ENCODE assay signal across 10 cellular contexts in genomic region chr2:200575957-200576356, GRCh38. TPM values are rescaled to one million over a fixed set of nuclear protein-coding genes. Genes with fewer than 3 reads are reported as not detected.
DNase-seq lines count a peak whose midpoint lies in the region; ATAC-seq and TF ChIP-seq lines count a peak whose summit lies in the region.
"Had no signal": no experiment of that assay in that cellular context is flagged by ENCODE, and none has a peak within 500 bp of the region (broad histone marks: within the 10 kb centered on the region; RNA-seq: fewer than 3 reads in every experiment).

No MANE protein-coding gene starts in this region.

- no peaks in the 10 kb centered on the region for H3K36me3 ChIP-seq in CD4-positive, CD25-positive, alpha-beta regulatory T cell (ENCODE audit: control insufficient read depth, insufficient read depth, low read length)
- H3K36me3 ChIP-seq in right lobe of liver = no peaks in the 10 kb centered on the region

- no peaks in the 10 kb centered on the region for H3K9me3 ChIP-seq in CD4-positive, CD25-positive, alpha-beta regulatory T cell (ENCODE audit: control insufficient read depth in 2 of 2, low read length in 2 of 2)
- no peaks in the 10 kb centered on the region for H3K9me3 ChIP-seq in right lobe of liver
- H3K9me3 ChIP-seq: mucosa of descending colon had no signal

- DNase-seq in CD4-positive, CD25-positive, alpha-beta regulatory T cell = peak in 2 of 3 donors; percentile 34 to 49
- DNase-seq in HFFc6 (peak; percentile 25), right lobe of liver (no peak), DMS79 (lab: John Stamatoyannopoulos, UW) (no peak), activated gamma-delta T cell (lab: John Stamatoyannopoulos, UW) (no peak)
- no peak for DNase-seq in activated T-helper 1 cell treated with anti-CD3 and anti-CD28 coated beads, Interleukin-12 subunit alpha, Interleukin-12 subunit beta, Interleukin-2, Interleukin-4 antibody, amounts not matched to agents 30 ng/mL and 10 ng/mL and 1 ng/mL, durations not matched to agents 14 hours and 24 hours and 36 hours (ENCODE audit: low spot score)
- DNase-seq: caudate nucleus, mucosa of descending colon had no signal

- peak overlapping the region in 2 of 3 donors; percentile 39 to 53 for H3K27ac Mint-ChIP-seq in CD4-positive, CD25-positive, alpha-beta regulatory T cell
- H3K27ac Mint-ChIP-seq in HFFc6 = no peak overlapping the region
- H3K27ac Mint-ChIP-seq in activated T-helper 1 cell treated with anti-CD3 and anti-CD28 coated beads, Interleukin-12 subunit alpha, Interleukin-12 subunit beta, Interleukin-2, Interleukin-4 antibody, amounts not matched to agents 30 ng/mL and 10 ng/mL and 1 ng/mL, durations not matched to agents 14 hours and 24 hours and 36 hours = peak overlapping the region; percentile 13

- intact Hi-C loops in activated T-helper 1 cell treated with anti-CD3 and anti-CD28 coated beads, Interleukin-12 subunit alpha, Interleukin-12 subunit beta, Interleukin-2, Interleukin-4 antibody, amounts not matched to agents 30 ng/mL and 10 ng/mL and 1 ng/mL, durations not matched to agents 14 hours and 24 hours and 36 hours (cut with micrococcal nuclease) = loop anchor here (1.0 to 5.0 kb wide), 5 partner anchors 49 to 601 kb away; partner anchors contain the start of genes CLK1 and SGO2
- intact Hi-C loops in right lobe of liver (cut with DNase I) = loop anchor here in 1 of 2 donors (10.0 kb wide), 1 partner anchor 119 kb away; no protein-coding TSS in a partner anchor

- H3K9me3 Mint-ChIP-seq in CD4-positive, CD25-positive, alpha-beta regulatory T cell = no peaks in the 10 kb centered on the region
- H3K9me3 Mint-ChIP-seq in HFFc6 = no peaks in the 10 kb centered on the region
- no peaks in the 10 kb centered on the region for H3K9me3 Mint-ChIP-seq in activated T-helper 1 cell treated with anti-CD3 and anti-CD28 coated beads, Interleukin-12 subunit alpha, Interleukin-12 subunit beta, Interleukin-2, Interleukin-4 antibody, amounts not matched to agents 30 ng/mL and 10 ng/mL and 1 ng/mL, durations not matched to agents 14 hours and 24 hours and 36 hours

- H3K27me3 Mint-ChIP-seq in CD4-positive, CD25-positive, alpha-beta regulatory T cell = no peaks in the 10 kb centered on the region
- H3K27me3 Mint-ChIP-seq in HFFc6 (ENCODE audit: insufficient read depth) = no peaks in the 10 kb centered on the region
- H3K27me3 Mint-ChIP-seq in activated T-helper 1 cell treated with anti-CD3 and anti-CD28 coated beads, Interleukin-12 subunit alpha, Interleukin-12 subunit beta, Interleukin-2, Interleukin-4 antibody, amounts not matched to agents 30 ng/mL and 10 ng/mL and 1 ng/mL, durations not matched to agents 14 hours and 24 hours and 36 hours (ENCODE audit: insufficient read depth) = no peaks in the 10 kb centered on the region

- 57% methylated on average over 2 of the region's 2 CpGs for WGBS in right lobe of liver (ENCODE audit: insufficient coverage, low coverage, low lambda C conversion rate, missing lambda C conversion rate)

- TF ChIP-seq POLR2A in right lobe of liver (IDR thresholded peaks at IDR 0.05) = no peak

- H3K36me3 Mint-ChIP-seq in CD4-positive, CD25-positive, alpha-beta regulatory T cell = peaks cover 7% of the 10 kb centered on the region
- peaks cover 9% of the 10 kb centered on the region; the same call in 1 of the 2 replicates for H3K36me3 Mint-ChIP-seq in HFFc6 (ENCODE audit: low read depth)
- peaks cover 30% of the 10 kb centered on the region for H3K36me3 Mint-ChIP-seq in activated T-helper 1 cell treated with anti-CD3 and anti-CD28 coated beads, Interleukin-12 subunit alpha, Interleukin-12 subunit beta, Interleukin-2, Interleukin-4 antibody, amounts not matched to agents 30 ng/mL and 10 ng/mL and 1 ng/mL, durations not matched to agents 14 hours and 24 hours and 36 hours (ENCODE audit: low read depth)

- H3K27ac ChIP-seq in CD4-positive, CD25-positive, alpha-beta regulatory T cell (ENCODE audit: insufficient read depth, low read length, poor library complexity, severe bottlenecking) = no peak overlapping the region
- H3K27ac ChIP-seq in right lobe of liver = no peak overlapping the region

- H3K27me3 ChIP-seq in CD4-positive, CD25-positive, alpha-beta regulatory T cell (ENCODE audit: control insufficient read depth, insufficient read depth, low read length) = no peaks in the 10 kb centered on the region
- H3K27me3 ChIP-seq in right lobe of liver = no peaks in the 10 kb centered on the region

- H3K4me1 Mint-ChIP-seq in CD4-positive, CD25-positive, alpha-beta regulatory T cell = peaks cover 0 to 5% (median 0%) of the 10 kb centered on the region in 4 donors
- H3K4me1 Mint-ChIP-seq in HFFc6 (ENCODE audit: low read depth) = no peaks in the 10 kb centered on the region; the same call in 1 of the 2 replicates
- H3K4me1 Mint-ChIP-seq in activated T-helper 1 cell treated with anti-CD3 and anti-CD28 coated beads, Interleukin-12 subunit alpha, Interleukin-12 subunit beta, Interleukin-2, Interleukin-4 antibody, amounts not matched to agents 30 ng/mL and 10 ng/mL and 1 ng/mL, durations not matched to agents 14 hours and 24 hours and 36 hours (ENCODE audit: low read depth) = peaks cover 18% of the 10 kb centered on the region

- ATAC-seq in CD4-positive, CD25-positive, alpha-beta regulatory T cell (ENCODE audit: low read depth in 2 of 2) = no peak
- ATAC-seq in right lobe of liver (peak in 3 of 4 donors; percentile 30 to 40 (median 40)), GM21360 (IDR thresholded peaks at IDR 0.05; ENCODE audit: unreplicated experiment) (no peak), HG02884 (IDR thresholded peaks at IDR 0.05; ENCODE audit: unreplicated experiment) (no peak)
- ATAC-seq: mucosa of descending colon had no signal

- no peak overlapping the region for H3K4me3 ChIP-seq in CD4-positive, CD25-positive, alpha-beta regulatory T cell (ENCODE audit: low read depth, low read length)
- H3K4me3 ChIP-seq in right lobe of liver = no peak overlapping the region
- H3K4me3 ChIP-seq: mucosa of descending colon had no signal

- H3K4me3 Mint-ChIP-seq in CD4-positive, CD25-positive, alpha-beta regulatory T cell = no peak overlapping the region
- no peak overlapping the region for H3K4me3 Mint-ChIP-seq in HFFc6
- H3K4me3 Mint-ChIP-seq in activated T-helper 1 cell treated with anti-CD3 and anti-CD28 coated beads, Interleukin-12 subunit alpha, Interleukin-12 subunit beta, Interleukin-2, Interleukin-4 antibody, amounts not matched to agents 30 ng/mL and 10 ng/mL and 1 ng/mL, durations not matched to agents 14 hours and 24 hours and 36 hours = no peak overlapping the region

- no peaks in the 10 kb centered on the region for H3K4me1 ChIP-seq in CD4-positive, CD25-positive, alpha-beta regulatory T cell (ENCODE audit: control insufficient read depth, insufficient read depth, low read length, poor library complexity, severe bottlenecking)
- peaks cover 0 to 7% (median 3%) of the 10 kb centered on the region in 4 donors for H3K4me1 ChIP-seq in right lobe of liver

- TF ChIP-seq CTCF in HFFc6 (IDR thresholded peaks at IDR 0.05) (peak; percentile 81), right lobe of liver (IDR thresholded peaks at IDR 0.05) (peak; percentile 35 to 63 (median 56))

RNA-seq across cellular contexts. Expression of gene AOX1, which starts 9.9 kb away (rescaled TPM):
- not detected for total RNA-seq in CD4-positive, CD25-positive, alpha-beta regulatory T cell
- not detected for polyA plus RNA-seq in CD4-positive, CD25-positive, alpha-beta regulatory T cell
- 10 to 100 TPM; 46.7 to 71.7 (median 62.1) TPM for total RNA-seq in HFFc6 (2021; fragmentation: NEBNext Ultra II Directional; extraction: Animal tissue kit (Norgen Biotek cat#: 25700))
- 0.05 TPM in 1 of 2 replicates, not detected in the other for total RNA-seq in activated T-helper 1 cell treated with anti-CD3 and anti-CD28 coated beads, Interleukin-12 subunit alpha, Interleukin-12 subunit beta, Interleukin-2, Interleukin-4 antibody, amounts not matched to agents 30 ng/mL and 10 ng/mL and 1 ng/mL, durations not matched to agents 14 hours and 24 hours and 36 hours
- 1,000 to 10,000 TPM in 3 of 6 experiments, 100 to 1,000 TPM in 3; 524 to 1,747 (median 931) TPM for total RNA-seq in right lobe of liver

RNA-seq across cellular contexts. Expression of gene SGO2, which starts 50.0 kb away (rescaled TPM):
- 4.2 TPM for total RNA-seq in CD4-positive, CD25-positive, alpha-beta regulatory T cell
- polyA plus RNA-seq in CD4-positive, CD25-positive, alpha-beta regulatory T cell = 1 to 10 TPM; 2.3 to 4.9 (median 2.8) TPM
- 10 to 100 TPM; 10.6 to 22.3 (median 20.5) TPM for total RNA-seq in HFFc6 (2021; fragmentation: NEBNext Ultra II Directional; extraction: Animal tissue kit (Norgen Biotek cat#: 25700))
- total RNA-seq in activated T-helper 1 cell treated with anti-CD3 and anti-CD28 coated beads, Interleukin-12 subunit alpha, Interleukin-12 subunit beta, Interleukin-2, Interleukin-4 antibody, amounts not matched to agents 30 ng/mL and 10 ng/mL and 1 ng/mL, durations not matched to agents 14 hours and 24 hours and 36 hours = 20.5 and 20.9 TPM in 2 replicates
- 1 to 10 TPM in 2 of 6 experiments, under 1 TPM in 4; 0.37 to 1.8 (median 0.92) TPM for total RNA-seq in right lobe of liver

Comparison
In these comparisons a context has a peak if more than half of its experiments do, and no peak if none do; other contexts are left out.
1. ATAC-seq: peak in right lobe of liver (3 of 4); none in CD4-positive, CD25-positive, alpha-beta regulatory T cell (0 of 2), GM21360 (single experiment) and HG02884 (single experiment).
2. DNase-seq: peak in CD4-positive, CD25-positive, alpha-beta regulatory T cell (2 of 3) and HFFc6 (single experiment); none in activated T-helper 1 cell treated with anti-CD3 and anti-CD28 coated beads, Interleukin-12 subunit alpha, Interleukin-12 subunit beta, Interleukin-2, Interleukin-4 antibody, amounts not matched to agents 30 ng/mL and 10 ng/mL and 1 ng/mL, durations not matched to agents 14 hours and 24 hours and 36 hours (single experiment), right lobe of liver (0 of 3), DMS79 (single experiment) and activated gamma-delta T cell (single experiment).
3. RNA of gene AOX1, which starts 9.9 kb away (total RNA-seq): 524 to 1,747 TPM in right lobe of liver and 46.7 to 71.7 TPM in HFFc6; not detected in CD4-positive, CD25-positive, alpha-beta regulatory T cell (single experiment) and 0.05 TPM in activated T-helper 1 cell treated with anti-CD3 and anti-CD28 coated beads, Interleukin-12 subunit alpha, Interleukin-12 subunit beta, Interleukin-2, Interleukin-4 antibody, amounts not matched to agents 30 ng/mL and 10 ng/mL and 1 ng/mL, durations not matched to agents 14 hours and 24 hours and 36 hours; every median in the first group is over 10 times any median in the second.